ENCODE assay signal across 27 cellular contexts in genomic region chr10:1944487-1944886, GRCh38.
"Had no signal": no experiment of that assay in that cellular context is flagged by ENCODE, and none has a peak within 500 bp of the region (broad histone marks: within the 10 kb centered on the region; RNA-seq: fewer than 3 reads in every experiment).

No MANE protein-coding gene starts in this region.

- H3K4me1 ChIP-seq: ascending aorta, body of pancreas, Peyer's patch, SJCRH30 had no signal

- ATAC-seq: activated CD8-positive, alpha-beta T cell treated with anti-CD3 and anti-CD28 coated beads, Interleukin-2, amount 10 ng/mL, durations not matched to agents 7 days and 5 days; body of pancreas had no signal

- H3K27me3 Mint-ChIP-seq: activated T-cell treated with anti-CD3 and anti-CD28 coated beads, Interleukin-2, amount 50 U/mL, for 24 hours had no signal

- H3K27ac ChIP-seq: ascending aorta, body of pancreas, Peyer's patch, RWPE1, SJCRH30 had no signal

- H3K9me3 ChIP-seq: ascending aorta, body of pancreas, Peyer's patch, SJCRH30, SK-N-SH had no signal

- H3K9ac ChIP-seq: SK-N-SH had no signal

- H3K4me2 ChIP-seq: SK-N-SH had no signal

- H3K9me3 Mint-ChIP-seq: activated T-cell treated with anti-CD3 and anti-CD28 coated beads, Interleukin-2, amount 50 U/mL, for 24 hours had no signal

- H3K36me3 ChIP-seq: ascending aorta, Peyer's patch, SJCRH30 had no signal

- H3K27ac Mint-ChIP-seq: activated CD8-positive, alpha-beta T cell treated with anti-CD3 and anti-CD28 coated beads, Interleukin-2, amount 10 ng/mL, durations not matched to agents 7 days and 5 days; activated T-cell treated with anti-CD3 and anti-CD28 coated beads, Interleukin-2, amount 50 U/mL, for 24 hours; T-helper 2 cell treated with Interferon-gamma antibody and Interleukin-4, amounts not matched to agents 5 μg/mL and 100 μg/mL, for 36 hours had no signal

- H3K27me3 ChIP-seq: ascending aorta, body of pancreas, Peyer's patch, SJCRH30 had no signal

- DNase-seq: activated CD4-positive, alpha-beta T cell treated with anti-CD3 and anti-CD28 coated beads for 48 hours; activated CD4-positive, alpha-beta T cell treated with anti-CD3 and anti-CD28 coated beads, Interleukin-2, amount 50 U/mL, for 4 hours; activated CD4-positive, CD25-positive, alpha-beta regulatory T cell treated with anti-CD3 and anti-CD28 coated beads, Interleukin-2, amount 50 U/mL, for 72 hours; activated CD8-positive, alpha-beta memory T cell treated with anti-CD3 and anti-CD28 coated beads, Interleukin-2, amount 50 U/mL, for 48 hours; activated CD8-positive, alpha-beta T cell treated with anti-CD3 and anti-CD28 coated beads, Interleukin-2, amount 10 ng/mL, durations not matched to agents 7 days and 5 days; activated effector memory CD4-positive, alpha-beta T cell treated with anti-CD3 and anti-CD28 coated beads, Interleukin-2, amount 50 U/mL, for 16 hours; activated naive CD4-positive, alpha-beta T cell treated with Interleukin-2 at 50 U/mL for 16 hours; activated T-cell treated with anti-CD3 and anti-CD28 coated beads, Interleukin-2, amount 50 U/mL, for 24 hours; amniotic stem cell; body of pancreas; central memory CD4-positive, alpha-beta T cell; Kasumi-1; KBM-7; NCI-H1048; NCI-H146; NCI-H187 treated with DMSO at 0.1 percent for 48 hours; NCI-H2081 treated with DMSO at 0.1 percent for 48 hours; NCI-H446; NCI-H524; Peyer's patch; Right ventricle myocardium superior; SJCRH30; SK-N-SH; SW 1271 had no signal

- H3K4me3 Mint-ChIP-seq: activated CD8-positive, alpha-beta T cell treated with anti-CD3 and anti-CD28 coated beads, Interleukin-2, amount 10 ng/mL, durations not matched to agents 7 days and 5 days; activated T-cell treated with anti-CD3 and anti-CD28 coated beads, Interleukin-2, amount 50 U/mL, for 24 hours; T-helper 2 cell treated with Interferon-gamma antibody and Interleukin-4, amounts not matched to agents 5 μg/mL and 100 μg/mL, for 36 hours had no signal

- H3K4me3 ChIP-seq: ascending aorta, body of pancreas, Peyer's patch, SJCRH30 had no signal
